13 cellular contexts compared by ENCODE assay signal in the genomic region with DNA sequence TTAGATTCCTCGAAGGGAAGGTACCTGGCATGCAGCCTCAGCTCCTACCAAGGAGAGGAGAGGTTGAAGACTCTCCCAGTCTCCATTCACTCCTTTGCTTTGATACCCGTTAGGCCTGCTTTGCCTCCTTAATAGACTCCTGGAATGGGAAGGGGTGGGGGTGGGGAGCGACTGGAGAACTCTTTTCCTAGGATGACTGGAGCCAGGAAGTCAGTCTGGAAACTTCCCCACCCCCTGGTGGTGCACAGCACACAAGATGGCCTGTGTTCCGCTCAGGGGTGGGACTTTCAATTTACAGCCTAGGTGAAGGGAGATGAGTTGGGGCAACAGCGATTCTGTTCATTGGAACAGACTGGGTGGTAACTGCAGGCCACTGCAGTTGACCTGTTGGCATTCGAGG. TPM values are rescaled to one million over a fixed set of nuclear protein-coding genes. Genes with fewer than 3 reads are reported as not detected.
DNase-seq lines count a peak whose midpoint lies in the region; ATAC-seq and TF ChIP-seq lines count a peak whose summit lies in the region.
"Had no signal": no experiment of that assay in that cellular context is flagged by ENCODE, and none has a peak within 500 bp of the region (broad histone marks: within the 10 kb centered on the region; RNA-seq: fewer than 3 reads in every experiment).

No MANE protein-coding gene starts in this region.

- H3K27ac ChIP-seq in C4-2B (no peak overlapping the region), HCT116 (ENCODE audit: low read depth, low read length) (no peak overlapping the region), esophagus squamous epithelium (no peak overlapping the region)
- H3K27ac ChIP-seq: upper lobe of right lung had no signal

- H2AFZ ChIP-seq in HCT116 (ENCODE audit: low read depth, low read length, poor library complexity, severe bottlenecking): no peak overlapping the region

- peak; percentile 22; the same call in 1 of the 2 replicates for TF ChIP-seq RAD21 in HCT116 (IDR thresholded peaks at IDR 0.05; ENCODE audit: low read depth)

- H3K9me2 ChIP-seq in HCT116 (ENCODE audit: insufficient read depth): no peaks in the 10 kb centered on the region

- H3K27me3 ChIP-seq in HCT116 (ENCODE audit: insufficient read depth, low read length): no peaks in the 10 kb centered on the region
- no peaks in the 10 kb centered on the region for H3K27me3 ChIP-seq in adipocyte (replicated peaks; ENCODE audit: control insufficient read depth, insufficient read depth, low read length)
- H3K27me3 ChIP-seq in esophagus squamous epithelium: no peaks in the 10 kb centered on the region
- H3K27me3 ChIP-seq: esophagus muscularis mucosa, upper lobe of right lung had no signal

- H4K20me1 ChIP-seq in HCT116 (ENCODE audit: insufficient read depth): no peaks in the 10 kb centered on the region

- DNase-seq in HCT116 (ENCODE audit: low read depth, low spot score) (peak; percentile 7), adipocyte (ENCODE audit: low read depth) (peak; percentile 7), lung microvascular endothelial cell (ENCODE audit: low read depth in 2 of 2) (peak; percentile 21 to 34), esophagus squamous epithelium (lab: John Stamatoyannopoulos, UW) (no peak)
- no peak for DNase-seq in activated CD8-positive, alpha-beta memory T cell treated with anti-CD3 and anti-CD28 coated beads for 24 hours
- no peak for DNase-seq in activated CD4-positive, alpha-beta T cell treated with anti-CD3 and anti-CD28 coated beads, Interleukin-2, amount 10 ng/mL, durations not matched to agents 24 days and 14 days
- DNase-seq: left colon, upper lobe of right lung had no signal

- no peak for TF ChIP-seq POLR2A in HCT116 (IDR thresholded peaks at IDR 0.05; ENCODE audit: borderline replicate concordance, extremely low read depth, insufficient read depth, insufficient read length)
- no peak for TF ChIP-seq POLR2A in esophagus squamous epithelium (IDR thresholded peaks at IDR 0.05)

- peaks cover 0 to 3% of the 10 kb centered on the region in 2 experiments; a peak in 1 of 4 replicates for H3K4me1 ChIP-seq in HCT116 (ENCODE audit: control insufficient read depth in 1 of 2, insufficient read depth in 2 of 2, low read length in 2 of 2)
- H3K4me1 ChIP-seq in adipocyte (ENCODE audit: control insufficient read depth, insufficient read depth, low read length): peaks cover 19% of the 10 kb centered on the region
- peaks cover 0 to 12% (median 0%) of the 10 kb centered on the region in 3 donors for H3K4me1 ChIP-seq in esophagus squamous epithelium
- H3K4me1 ChIP-seq: upper lobe of right lung had no signal

- H3K9ac ChIP-seq in HCT116 (ENCODE audit: low read length): no peak overlapping the region
- H3K9ac ChIP-seq in adipocyte (ENCODE audit: low read length): no peak overlapping the region

- BruUV-seq in HCT116 (replicated peaks; lab: Mats Ljungman, UMichigan): no TSS peak

- no peaks in the 10 kb centered on the region for H3K9me3 Mint-ChIP-seq in activated CD4-positive, alpha-beta T cell treated with anti-CD3 and anti-CD28 coated beads, Interleukin-2, amount 10 ng/mL, durations not matched to agents 24 days and 14 days

- POLR2A ChIA-PET in HCT116 (lab: Charles Lee): no interaction called here

- H3K36me3 ChIP-seq in HCT116 (ENCODE audit: control insufficient read depth in 1 of 2, insufficient read depth in 2 of 2, low read length in 2 of 2) (peaks cover 3 to 5% of the 10 kb centered on the region in 2 experiments; a peak in 3 of 4 replicates), adipocyte (ENCODE audit: control insufficient read depth, insufficient read depth, low read length, severe bottlenecking) (peaks cover 38% of the 10 kb centered on the region), esophagus squamous epithelium (peaks cover 0 to 51% (median 12%) of the 10 kb centered on the region in 3 donors)

- no peak overlapping the region for H3K4me3 ChIP-seq in HCT116 (replicated peaks in 1 of 2; ENCODE audit: low read depth in 1 of 2, low read length in 2 of 2)
- no peak overlapping the region for H3K4me3 ChIP-seq in adipocyte (ENCODE audit: low read length)
- H3K4me3 ChIP-seq in esophagus squamous epithelium: no peak overlapping the region
- H3K4me3 ChIP-seq: esophagus muscularis mucosa, upper lobe of right lung had no signal

- RAD21 ChIA-PET in HCT116 (lab: Charles Lee; ENCODE audit: low non-redundant PET in 1 of 2, low total read pairs in 2 of 2, uncharacterized antibody in 2 of 2, unreplicated experiment in 2 of 2): interaction anchor here in 1 of 2 experiments (0.6 kb wide), 1 partner anchor 11 kb away, joined by 3 read pairs; no protein-coding TSS in a partner anchor

- H3K27ac Mint-ChIP-seq in activated CD4-positive, alpha-beta T cell treated with anti-CD3 and anti-CD28 coated beads, Interleukin-2, amount 10 ng/mL, durations not matched to agents 24 days and 14 days: no peak overlapping the region
- H3K27ac Mint-ChIP-seq: activated naive CD8-positive, alpha-beta T cell had no signal

- WGBS in esophagus squamous epithelium, 2 donors: 90 to 96% methylated on average over 2 to 3 of the region's 6 CpGs

- ATAC-seq in HCT116 (peak; percentile 75), HG03439 (IDR thresholded peaks at IDR 0.05; ENCODE audit: unreplicated experiment) (no peak)
- ATAC-seq: left colon, upper lobe of right lung had no signal

- no peaks in the 10 kb centered on the region for H3K79me2 ChIP-seq in HCT116 (ENCODE audit: insufficient read depth, low read length)

- TF ChIP-seq CTCF in C4-2B (conservative IDR thresholded peaks at IDR 0.05): peak; percentile 30
- peak; percentile 5 to 44 (median 38); a peak in 4 of 6 replicates for TF ChIP-seq CTCF in HCT116 (IDR thresholded peaks at IDR 0.05 in 2 of 3, conservative IDR thresholded peaks at IDR 0.05 in 1 of 3; ENCODE audit: borderline replicate concordance in 1 of 3, insufficient read depth in 1 of 3, low read depth in 2 of 3, low read length in 2 of 3)
- TF ChIP-seq CTCF in esophagus squamous epithelium (IDR thresholded peaks at IDR 0.05): no peak

- no peaks in the 10 kb centered on the region for H3K27me3 Mint-ChIP-seq in activated CD4-positive, alpha-beta T cell treated with anti-CD3 and anti-CD28 coated beads, Interleukin-2, amount 10 ng/mL, durations not matched to agents 24 days and 14 days
- H3K27me3 Mint-ChIP-seq: activated naive CD8-positive, alpha-beta T cell had no signal

- H3K9me3 ChIP-seq in HCT116 (ENCODE audit: control insufficient read depth in 1 of 2, insufficient read depth in 1 of 2, low read depth in 1 of 2, low read length in 2 of 2): no peaks in the 10 kb centered on the region
- H3K9me3 ChIP-seq in adipocyte (ENCODE audit: control insufficient read depth, low read length): no peaks in the 10 kb centered on the region
- no peaks in the 10 kb centered on the region for H3K9me3 ChIP-seq in esophagus squamous epithelium
- H3K9me3 ChIP-seq: esophagus muscularis mucosa, upper lobe of right lung had no signal

- H3K36me3 Mint-ChIP-seq in activated CD4-positive, alpha-beta T cell treated with anti-CD3 and anti-CD28 coated beads, Interleukin-2, amount 10 ng/mL, durations not matched to agents 24 days and 14 days (ENCODE audit: low read depth): peaks cover 9% of the 10 kb centered on the region

- intact Hi-C loops in HCT116 (cut with micrococcal nuclease): loop anchor here (5.0 kb wide), 1 partner anchor 256 kb away; no protein-coding TSS in a partner anchor
- intact Hi-C loops in esophagus squamous epithelium (cut with DNase I): no loop called here
- intact Hi-C loops in activated CD4-positive, alpha-beta T cell treated with anti-CD3 and anti-CD28 coated beads, Interleukin-2, amount 10 ng/mL, durations not matched to agents 24 days and 14 days (cut with micrococcal nuclease): no loop called here

- CTCF ChIA-PET in HCT116 (lab: Charles Lee): interaction anchor here (0.7 kb wide), 1 partner anchor 256 kb away, joined by 7 read pairs; no protein-coding TSS in a partner anchor

- H3K4me2 ChIP-seq in HCT116 (ENCODE audit: low read length): no peak overlapping the region

- H3K4me3 Mint-ChIP-seq in activated CD4-positive, alpha-beta T cell treated with anti-CD3 and anti-CD28 coated beads, Interleukin-2, amount 10 ng/mL, durations not matched to agents 24 days and 14 days: no peak overlapping the region
- H3K4me3 Mint-ChIP-seq: activated naive CD8-positive, alpha-beta T cell had no signal

- no peaks in the 10 kb centered on the region for H3K4me1 Mint-ChIP-seq in activated CD4-positive, alpha-beta T cell treated with anti-CD3 and anti-CD28 coated beads, Interleukin-2, amount 10 ng/mL, durations not matched to agents 24 days and 14 days

TF ChIP-seq in HCT116, 20 proteins besides CTCF, POLR2A, EP300 and RAD21:
- TF ChIP-seq, protein P1, sequence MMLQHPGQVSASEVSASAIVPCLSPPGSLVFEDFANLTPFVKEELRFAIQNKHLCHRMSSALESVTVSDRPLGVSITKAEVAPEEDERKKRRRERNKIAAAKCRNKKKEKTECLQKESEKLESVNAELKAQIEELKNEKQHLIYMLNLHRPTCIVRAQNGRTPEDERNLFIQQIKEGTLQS (IDR thresholded peaks at IDR 0.05): no peak
- TF ChIP-seq JUND (IDR thresholded peaks at IDR 0.05): no peak
- TF ChIP-seq YY1 (IDR thresholded peaks at IDR 0.05; ENCODE audit: extremely low read depth, insufficient replicate concordance, low read depth, low read length): no peak
- no peak for TF ChIP-seq CBX3 (IDR thresholded peaks at IDR 0.05; ENCODE audit: low read depth)

RNA-seq across cellular contexts. Expression of a gene that starts 21.4 kb away (rescaled TPM):
- total RNA-seq in HCT116 (2021; ENCODE audit: unreplicated experiment) (0.52 TPM), lung microvascular endothelial cell (0.20 TPM in 1 of 2 replicates, not detected in the other), esophagus squamous epithelium (under 1 TPM in 3 of 4 donors, not detected in 1; 0.31 to 0.82 (median 0.76) TPM)
- polyA plus RNA-seq in HCT116 (2012): 0.37 and 0.40 TPM in 2 replicates
- total RNA-seq in activated CD4-positive, alpha-beta T cell treated with anti-CD3 and anti-CD28 coated beads, Interleukin-2, amount 10 ng/mL, durations not matched to agents 24 days and 14 days: 0.19 and 0.21 TPM in 2 replicates

RNA-seq across cellular contexts. Expression of a gene that starts 34.5 kb away (rescaled TPM):
- total RNA-seq in HCT116 (2021; ENCODE audit: unreplicated experiment) (57.1 TPM), lung microvascular endothelial cell (58.0 and 62.3 TPM in 2 replicates), esophagus squamous epithelium (10 to 100 TPM; 12.8 to 51.1 (median 28.4) TPM)
- polyA plus RNA-seq in HCT116 (2012): 62.6 and 70.4 TPM in 2 replicates
- 54.3 and 59.4 TPM in 2 replicates for total RNA-seq in activated CD4-positive, alpha-beta T cell treated with anti-CD3 and anti-CD28 coated beads, Interleukin-2, amount 10 ng/mL, durations not matched to agents 24 days and 14 days

RNA-seq across cellular contexts. Expression of a gene that starts 56.7 kb away (rescaled TPM):
- not detected for total RNA-seq in HCT116 (2021; ENCODE audit: unreplicated experiment)
- polyA plus RNA-seq in HCT116 (2012): not detected in 2 replicates
- total RNA-seq in lung microvascular endothelial cell: not detected in 2 replicates
- not detected for total RNA-seq in esophagus squamous epithelium
- not detected in 2 replicates for total RNA-seq in activated CD4-positive, alpha-beta T cell treated with anti-CD3 and anti-CD28 coated beads, Interleukin-2, amount 10 ng/mL, durations not matched to agents 24 days and 14 days
- total RNA-seq: esophagus muscularis mucosa, G401, left colon, upper lobe of right lung had no signal

Comparison
In these comparisons a context has a peak if more than half of its experiments do, and no peak if none do; other contexts are left out.
1. CTCF ChIP-seq: peak in C4-2B (single experiment) and HCT116 (3 of 3); none in esophagus squamous epithelium (0 of 6).
2. DNase-seq: peak in HCT116 (single experiment), adipocyte (single experiment) and lung microvascular endothelial cell (2 of 2); none in activated CD8-positive, alpha-beta memory T cell treated with anti-CD3 and anti-CD28 coated beads for 24 hours (single experiment), esophagus squamous epithelium (single experiment) and activated CD4-positive, alpha-beta T cell treated with anti-CD3 and anti-CD28 coated beads, Interleukin-2, amount 10 ng/mL, durations not matched to agents 24 days and 14 days (single experiment).